ENCODE assay signal across 2 cellular contexts in genomic region chr10:21326594-21326993, GRCh38.
TF ChIP-seq lines count a peak whose summit lies in the region.

No MANE protein-coding gene starts in this region.

TF ChIP-seq in HCT116, 20 proteins besides CTCF, POLR2A, EP300 and RAD21:
- TF ChIP-seq EGR1 (IDR thresholded peaks at IDR 0.05; ENCODE audit: low read depth): no peak

TF ChIP-seq in WTC11, 78 proteins besides CTCF, POLR2A, EP300 and RAD21:
- TF ChIP-seq SP1 (CRISPR knock-in tag; conservative IDR thresholded peaks at IDR 0.05) (no peak), HMGA2 (CRISPR knock-in tag; IDR thresholded peaks at IDR 0.05) (peak; percentile 91)
